25 cellular contexts compared by ENCODE assay signal in genomic region chr7:71298378-71298777, GRCh38.
"Had no signal": no experiment of that assay in that cellular context is flagged by ENCODE, and none has a peak within 500 bp of the region (broad histone marks: within the 10 kb centered on the region; RNA-seq: fewer than 3 reads in every experiment).

No MANE protein-coding gene starts in this region.

- H3K27ac ChIP-seq: neural progenitor cell, ovary, prostate gland, skin epidermis, stomach, testis, thyroid gland, transverse colon, upper lobe of left lung, vagina had no signal

- ATAC-seq: left lobe of liver; natural killer cell; sciatic nerve; stimulated activated naive B cell treated with anti-CD40 and anti-IgM and Interleukin-4, amounts not matched to agents 10 μg/mL and 1 μg/mL and 100 μg/mL, for 72 hours; stimulated activated naive CD8-positive, alpha-beta T cell treated with anti-CD3 and anti-CD28 coated beads, Interleukin-15, Interleukin-2, amounts not matched to agents 100 U/mL and 50 U/mL, for 24 hours had no signal

- H3K36me3 ChIP-seq: neural progenitor cell, ovary, prostate gland, stomach, thyroid gland, transverse colon, upper lobe of left lung, vagina had no signal

- H3K27me3 ChIP-seq: neural progenitor cell, ovary, stomach, testis, thyroid gland, transverse colon, upper lobe of left lung, vagina had no signal

- H3K4me1 ChIP-seq: prostate gland, thyroid gland, transverse colon, upper lobe of left lung, vagina had no signal

- H3K9ac ChIP-seq: neural progenitor cell had no signal

- H3K4me2 ChIP-seq: neural progenitor cell had no signal

- DNase-seq: islet precursor cell; mesendoderm; naive B cell; natural killer cell; nephron progenitor cell; ovary; posterior cingulate gyrus; stimulated activated CD4-positive, alpha-beta T cell treated with anti-CD3 and anti-CD28 coated beads, Interleukin-12 subunit alpha, Interleukin-12 subunit beta, amount 100 ng/mL, for 4 hours; stimulated activated CD4-positive, alpha-beta T cell treated with anti-CD3 and anti-CD28 coated beads, Interleukin-15, amount 100 ng/mL, for 24 hours; stimulated activated CD4-positive, alpha-beta T cell treated with anti-CD3 and anti-CD28 coated beads, Interleukin-2, amount 100 ng/mL, for 24 hours; stimulated activated CD4-positive, alpha-beta T cell treated with anti-CD3 and anti-CD28 coated beads, Interleukin-4, amount 100 ng/mL, for 1 hour; stimulated activated naive B cell treated with anti-CD40 and anti-IgM and Interleukin-4, amounts not matched to agents 10 μg/mL and 1 μg/mL and 100 μg/mL, for 72 hours; stimulated activated naive CD8-positive, alpha-beta T cell treated with anti-CD3 and anti-CD28 coated beads, Interleukin-15, Interleukin-2, amounts not matched to agents 100 U/mL and 50 U/mL, for 24 hours; stomach; testis; thyroid gland; transverse colon; upper lobe of left lung had no signal

- H3K9me3 ChIP-seq: ovary, prostate gland, testis, thyroid gland, transverse colon, upper lobe of left lung, vagina had no signal

- H3K4me3 ChIP-seq: lung, neural progenitor cell, ovary, prostate gland, skin epidermis, stomach, testis, thyroid gland, transverse colon, upper lobe of left lung, vagina had no signal

- H2AFZ ChIP-seq: neural progenitor cell had no signal
